ENCODE assay signal across 8 cellular contexts in genomic region chr3:183161552-183162345, GRCh38. TPM values are rescaled to one million over a fixed set of nuclear protein-coding genes. Genes with fewer than 3 reads are reported as not detected.
A peak's percentile ranks its signal among the peaks of the same experiment; 100 is the strongest.
DNase-seq lines count a peak whose midpoint lies in the region; ATAC-seq lines count a peak whose summit lies in the region.

No MANE protein-coding gene starts in this region.

- H3K36me3 Mint-ChIP-seq in dendritic cell treated with granulocyte-macrophage colony-stimulating factor and Interleukin-4, amounts not matched to agents 40 ng/mL and 50 ng/mL, for 4 days (ENCODE audit: low read depth) = no peaks in the 10 kb centered on the region
- peaks cover 0 to 7% (median 0%) of the 10 kb centered on the region in 5 donors for H3K36me3 Mint-ChIP-seq in naive thymus-derived CD4-positive, alpha-beta T cell

- POLR2A ChIA-PET in naive thymus-derived CD4-positive, alpha-beta T cell (lab: Charles Lee) = interaction anchor here (0.5 to 0.8 kb wide), 3 partner anchors 15 to 442 kb away, joined by 3 to 5 read pairs (median 4); no protein-coding TSS in a partner anchor

- H3K9me3 Mint-ChIP-seq in dendritic cell treated with granulocyte-macrophage colony-stimulating factor and Interleukin-4, amounts not matched to agents 40 ng/mL and 50 ng/mL, for 4 days = no peaks in the 10 kb centered on the region
- no peaks in the 10 kb centered on the region for H3K9me3 Mint-ChIP-seq in naive thymus-derived CD4-positive, alpha-beta T cell

- H3K27ac ChIP-seq in Karpas-422 (ENCODE audit: low read length) = peak overlapping the region; percentile 97
- peak overlapping the region; percentile 61 for H3K27ac ChIP-seq in naive thymus-derived CD4-positive, alpha-beta T cell (ENCODE audit: low read depth, low read length)

- H3K9ac ChIP-seq in Karpas-422 (ENCODE audit: low read length) = peak overlapping the region; percentile 69

- no peak overlapping the region for H2AFZ ChIP-seq in Karpas-422 (ENCODE audit: low read length)

- peak overlapping the region; percentile 65 for H3K27ac Mint-ChIP-seq in dendritic cell treated with granulocyte-macrophage colony-stimulating factor and Interleukin-4, amounts not matched to agents 40 ng/mL and 50 ng/mL, for 4 days
- H3K27ac Mint-ChIP-seq in naive thymus-derived CD4-positive, alpha-beta T cell = peak overlapping the region; percentile 46 to 90 (median 76)

- CTCF ChIA-PET in naive thymus-derived CD4-positive, alpha-beta T cell (lab: Charles Lee) = interaction anchor here (0.6 to 0.7 kb wide), 2 partner anchors 223 to 225 kb away, joined by 3 to 4 read pairs; no protein-coding TSS in a partner anchor

- peak overlapping the region; percentile 68 for H3K4me2 ChIP-seq in Karpas-422 (ENCODE audit: low read depth, low read length, poor library complexity, severe bottlenecking)

- peaks cover 22% of the 10 kb centered on the region for H3K36me3 ChIP-seq in Karpas-422 (ENCODE audit: insufficient read depth, low read length)
- peaks cover 0 to 4% (median 0%) of the 10 kb centered on the region in 3 experiments for H3K36me3 ChIP-seq in naive thymus-derived CD4-positive, alpha-beta T cell (ENCODE audit: control insufficient read depth in 2 of 3, insufficient read depth in 3 of 3, low read length in 3 of 3)

- peak overlapping the region; percentile 63 for H3K4me3 ChIP-seq in Karpas-422 (ENCODE audit: low read length)
- H3K4me3 ChIP-seq in naive thymus-derived CD4-positive, alpha-beta T cell (ENCODE audit: low read length) = peak overlapping the region; percentile 92

- H3K4me1 Mint-ChIP-seq in dendritic cell treated with granulocyte-macrophage colony-stimulating factor and Interleukin-4, amounts not matched to agents 40 ng/mL and 50 ng/mL, for 4 days (ENCODE audit: low read depth) = peaks cover 40% of the 10 kb centered on the region
- peaks cover 8 to 33% (median 9%) of the 10 kb centered on the region in 7 donors for H3K4me1 Mint-ChIP-seq in naive thymus-derived CD4-positive, alpha-beta T cell

- H3K9me3 ChIP-seq in Karpas-422 (ENCODE audit: low read length) = no peaks in the 10 kb centered on the region
- H3K9me3 ChIP-seq in naive thymus-derived CD4-positive, alpha-beta T cell (ENCODE audit: control insufficient read depth in 2 of 3, low read length in 3 of 3) = no peaks in the 10 kb centered on the region

- intact Hi-C loops in dendritic cell treated with granulocyte-macrophage colony-stimulating factor and Interleukin-4, amounts not matched to agents 40 ng/mL and 50 ng/mL, for 4 days (cut with micrococcal nuclease) = loop anchor here (5.0 kb wide), 1 partner anchor 34 kb away; no protein-coding TSS in a partner anchor
- intact Hi-C loops in naive thymus-derived CD4-positive, alpha-beta T cell (cut with micrococcal nuclease) = loop anchor here (1.0 to 5.0 kb wide), 7 partner anchors 18 to 537 kb away; partner anchors contain the start of genes MCCC1 (in 2 of the 2) and KLHL24 (in 1 of the 2)

- no peaks in the 10 kb centered on the region for H3K9me2 ChIP-seq in Karpas-422 (replicated peaks; ENCODE audit: insufficient read depth, low read length)

- no peaks in the 10 kb centered on the region for H4K20me1 ChIP-seq in Karpas-422 (ENCODE audit: insufficient read depth, low read depth, low read length)

- peak; percentile 24 for DNase-seq in NCI-H748 (lab: John Stamatoyannopoulos, UW; ENCODE audit: unreplicated experiment)
- no peak for DNase-seq in NCI-H748 treated with DMSO at 0.1 percent for 48 hours (lab: John Stamatoyannopoulos, UW)
- peak; percentile 97 for DNase-seq in Karpas-422
- DNase-seq in naive thymus-derived CD4-positive, alpha-beta T cell = peak in 4 of 9 donors; percentile 12 to 18 (median 14)
- DNase-seq in superior temporal gyrus (ENCODE audit: extremely low spot score) = no peak
- DNase-seq in NCI-H1930 (lab: John Stamatoyannopoulos, UW) = no peak

- H3K4me1 ChIP-seq in Karpas-422 (ENCODE audit: low read length) = peaks cover 56% of the 10 kb centered on the region
- H3K4me1 ChIP-seq in naive thymus-derived CD4-positive, alpha-beta T cell (ENCODE audit: control insufficient read depth in 2 of 2, insufficient read depth in 2 of 2, low read length in 2 of 2) = peaks cover 5% of the 10 kb centered on the region in 2 donors

- peak; percentile 72 for ATAC-seq in GM21786 (IDR thresholded peaks at IDR 0.05; ENCODE audit: unreplicated experiment)
- no peak for ATAC-seq in naive thymus-derived CD4-positive, alpha-beta T cell

- peaks cover 55% of the 10 kb centered on the region for H3K27me3 Mint-ChIP-seq in dendritic cell treated with granulocyte-macrophage colony-stimulating factor and Interleukin-4, amounts not matched to agents 40 ng/mL and 50 ng/mL, for 4 days
- H3K27me3 Mint-ChIP-seq in naive thymus-derived CD4-positive, alpha-beta T cell = peaks cover 0 to 3% (median 0%) of the 10 kb centered on the region in 5 donors

- H3K79me2 ChIP-seq in Karpas-422 (ENCODE audit: low read length) = peaks cover 4% of the 10 kb centered on the region; the same call in 1 of the 2 replicates

- H3K4me3 Mint-ChIP-seq in dendritic cell treated with granulocyte-macrophage colony-stimulating factor and Interleukin-4, amounts not matched to agents 40 ng/mL and 50 ng/mL, for 4 days = peak overlapping the region; percentile 77
- H3K4me3 Mint-ChIP-seq in naive thymus-derived CD4-positive, alpha-beta T cell = peak overlapping the region; percentile 80 to 97 (median 90)

- H3K27me3 ChIP-seq in Karpas-422 (ENCODE audit: low read length) = no peaks in the 10 kb centered on the region
- H3K27me3 ChIP-seq in naive thymus-derived CD4-positive, alpha-beta T cell (ENCODE audit: control insufficient read depth in 2 of 2, insufficient read depth in 2 of 2, low read length in 2 of 2) = no peaks in the 10 kb centered on the region

RNA-seq across cellular contexts. Expression of gene LAMP3, which starts 0.8 kb away (rescaled TPM):
- 44.0 and 102 TPM in 2 replicates for total RNA-seq in Karpas-422 (2014; rRNA removed; shearing (Covaris generic); ENCODE audit: low replicate concordance)
- total RNA-seq in naive thymus-derived CD4-positive, alpha-beta T cell = 1 to 10 TPM; 1.1 to 8.6 (median 1.5) TPM
- 1 to 10 TPM; 2.6 to 4.0 TPM for polyA plus RNA-seq in naive thymus-derived CD4-positive, alpha-beta T cell

Comparison
In these comparisons a context has a peak if more than half of its experiments do, and no peak if none do; other contexts are left out.
1. DNase-seq: peak in NCI-H748 (single experiment) and Karpas-422 (single experiment); none in NCI-H748 treated with DMSO at 0.1 percent for 48 hours (single experiment), superior temporal gyrus (single experiment) and NCI-H1930 (0 of 2).